1 cellular context compared by ENCODE assay signal in the genomic region with DNA sequence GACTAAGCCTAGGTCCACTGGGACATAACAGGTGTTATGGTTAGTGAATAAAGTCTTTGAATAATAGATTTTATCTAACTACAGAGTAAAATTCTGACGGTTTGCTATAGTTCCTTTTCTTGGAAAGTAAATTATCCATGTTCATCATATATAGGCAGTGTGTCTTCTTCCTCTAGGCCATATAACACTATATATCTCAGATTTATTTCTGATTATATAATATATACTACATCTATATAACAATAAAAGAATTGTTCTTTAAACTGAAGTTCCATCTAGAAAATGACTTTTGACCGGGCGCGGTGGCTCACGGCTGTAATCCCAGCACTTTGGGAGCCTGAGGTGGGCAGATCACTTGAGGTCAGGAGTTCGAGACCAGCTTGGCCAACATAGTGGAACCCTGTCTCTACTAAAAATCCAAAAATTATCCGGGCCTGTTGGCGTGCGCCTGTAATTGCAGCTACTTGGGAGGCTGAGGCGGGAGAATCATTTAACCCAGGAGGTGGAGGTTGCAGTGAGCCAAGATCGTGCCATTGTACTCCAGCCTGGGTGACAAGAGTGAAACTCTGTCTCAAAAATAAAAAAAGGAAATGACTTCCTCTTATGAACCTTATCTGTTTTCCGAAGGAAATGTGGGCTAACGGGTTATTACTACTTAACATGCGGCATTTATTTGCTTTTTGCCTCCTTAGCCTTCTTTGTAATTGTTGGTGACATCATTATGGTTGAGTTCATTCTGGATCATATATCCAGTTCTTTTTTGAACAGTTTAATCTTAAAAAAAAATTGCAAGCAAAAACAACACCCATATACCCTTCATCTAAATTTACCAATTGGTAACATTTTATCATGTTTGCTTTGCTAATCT.
TF ChIP-seq lines count a peak whose summit lies in the region.

No MANE protein-coding gene starts in this region.

TF ChIP-seq in WTC11, 78 proteins besides CTCF, POLR2A, EP300 and RAD21 (continued from another document):
- TF ChIP-seq ELF4 (CRISPR knock-in tag; IDR thresholded peaks at IDR 0.05; ENCODE audit: low read depth) (no peak), ZNF416 (CRISPR knock-in tag; IDR thresholded peaks at IDR 0.05) (no peak)
- TF ChIP-seq, protein P1, sequence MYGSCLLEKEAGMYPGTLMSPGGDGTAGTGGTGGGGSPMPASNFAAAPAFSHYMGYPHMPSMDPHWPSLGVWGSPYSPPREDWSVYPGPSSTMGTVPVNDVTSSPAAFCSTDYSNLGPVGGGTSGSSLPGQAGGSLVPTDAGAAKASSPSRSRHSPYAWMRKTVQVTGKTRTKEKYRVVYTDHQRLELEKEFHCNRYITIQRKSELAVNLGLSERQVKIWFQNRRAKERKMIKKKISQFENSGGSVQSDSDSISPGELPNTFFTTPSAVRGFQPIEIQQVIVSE (CRISPR knock-in tag; IDR thresholded peaks at IDR 0.05; ENCODE audit: borderline replicate concordance), result no peak
- TF ChIP-seq, protein P2, sequence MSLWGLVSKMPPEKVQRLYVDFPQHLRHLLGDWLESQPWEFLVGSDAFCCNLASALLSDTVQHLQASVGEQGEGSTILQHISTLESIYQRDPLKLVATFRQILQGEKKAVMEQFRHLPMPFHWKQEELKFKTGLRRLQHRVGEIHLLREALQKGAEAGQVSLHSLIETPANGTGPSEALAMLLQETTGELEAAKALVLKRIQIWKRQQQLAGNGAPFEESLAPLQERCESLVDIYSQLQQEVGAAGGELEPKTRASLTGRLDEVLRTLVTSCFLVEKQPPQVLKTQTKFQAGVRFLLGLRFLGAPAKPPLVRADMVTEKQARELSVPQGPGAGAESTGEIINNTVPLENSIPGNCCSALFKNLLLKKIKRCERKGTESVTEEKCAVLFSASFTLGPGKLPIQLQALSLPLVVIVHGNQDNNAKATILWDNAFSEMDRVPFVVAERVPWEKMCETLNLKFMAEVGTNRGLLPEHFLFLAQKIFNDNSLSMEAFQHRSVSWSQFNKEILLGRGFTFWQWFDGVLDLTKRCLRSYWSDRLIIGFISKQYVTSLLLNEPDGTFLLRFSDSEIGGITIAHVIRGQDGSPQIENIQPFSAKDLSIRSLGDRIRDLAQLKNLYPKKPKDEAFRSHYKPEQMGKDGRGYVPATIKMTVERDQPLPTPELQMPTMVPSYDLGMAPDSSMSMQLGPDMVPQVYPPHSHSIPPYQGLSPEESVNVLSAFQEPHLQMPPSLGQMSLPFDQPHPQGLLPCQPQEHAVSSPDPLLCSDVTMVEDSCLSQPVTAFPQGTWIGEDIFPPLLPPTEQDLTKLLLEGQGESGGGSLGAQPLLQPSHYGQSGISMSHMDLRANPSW (CRISPR knock-in tag; conservative IDR thresholded peaks at IDR 0.05; ENCODE audit: low read depth), result no peak
